In genomic region chr5:75831561-75831960, GRCh38 we compare ENCODE assay signal across 28 cellular contexts.
"Had no signal": no experiment of that assay in that cellular context is flagged by ENCODE, and none has a peak within 500 bp of the region (broad histone marks: within the 10 kb centered on the region; RNA-seq: fewer than 3 reads in every experiment).

No MANE protein-coding gene starts in this region.

- H3K9me3 ChIP-seq: colonic mucosa, esophagus muscularis mucosa, esophagus squamous epithelium, gastrocnemius medialis, gastroesophageal sphincter had no signal

- DNase-seq: colonic mucosa; cortex of kidney; dermis blood vessel endothelial cell; dorsolateral prefrontal cortex; effector CD4-positive, alpha-beta T cell; effector CD8-positive, alpha-beta T cell; effector memory CD4-positive, alpha-beta T cell; effector memory CD8-positive, alpha-beta T cell; endodermal cell; erythroblast; esophagus squamous epithelium; foreskin fibroblast; foreskin keratinocyte; foreskin melanocyte; gastrocnemius medialis; glutamatergic neuron; head of caudate nucleus; heart left ventricle; heart right ventricle had no signal

- H3K4me1 ChIP-seq: colonic mucosa, esophagus muscularis mucosa, esophagus squamous epithelium, foreskin keratinocyte, gastrocnemius medialis, gastroesophageal sphincter had no signal

- H3K27me3 ChIP-seq: colonic mucosa, dorsolateral prefrontal cortex, esophagus muscularis mucosa, esophagus squamous epithelium, foreskin keratinocyte, gastrocnemius medialis, gastroesophageal sphincter, heart left ventricle, heart right ventricle had no signal

- FAIRE-seq: colon, endometrium, endothelial cell of umbilical vein, frontal cortex had no signal

- ATAC-seq: effector memory CD8-positive, alpha-beta T cell; esophagus mucosa; foreskin keratinocyte; gastrocnemius medialis; gastroesophageal sphincter; heart left ventricle; heart right ventricle had no signal

- H3K4me3 ChIP-seq: colonic mucosa, coronary artery, dorsolateral prefrontal cortex, esophagus muscularis mucosa, esophagus squamous epithelium, gastrocnemius medialis, gastroesophageal sphincter, heart left ventricle, heart right ventricle had no signal

- H3K27ac ChIP-seq: colonic mucosa, coronary artery, dorsolateral prefrontal cortex, epithelial cell of prostate, esophagus muscularis mucosa, esophagus squamous epithelium, foreskin keratinocyte, gastrocnemius medialis, gastroesophageal sphincter, heart left ventricle, heart right ventricle had no signal

- H3K36me3 ChIP-seq: colonic mucosa, esophagus muscularis mucosa, esophagus squamous epithelium, gastrocnemius medialis, gastroesophageal sphincter, heart left ventricle, heart right ventricle had no signal
